Comparison of ENCODE assay signal across 12 cellular contexts in the genomic region with DNA sequence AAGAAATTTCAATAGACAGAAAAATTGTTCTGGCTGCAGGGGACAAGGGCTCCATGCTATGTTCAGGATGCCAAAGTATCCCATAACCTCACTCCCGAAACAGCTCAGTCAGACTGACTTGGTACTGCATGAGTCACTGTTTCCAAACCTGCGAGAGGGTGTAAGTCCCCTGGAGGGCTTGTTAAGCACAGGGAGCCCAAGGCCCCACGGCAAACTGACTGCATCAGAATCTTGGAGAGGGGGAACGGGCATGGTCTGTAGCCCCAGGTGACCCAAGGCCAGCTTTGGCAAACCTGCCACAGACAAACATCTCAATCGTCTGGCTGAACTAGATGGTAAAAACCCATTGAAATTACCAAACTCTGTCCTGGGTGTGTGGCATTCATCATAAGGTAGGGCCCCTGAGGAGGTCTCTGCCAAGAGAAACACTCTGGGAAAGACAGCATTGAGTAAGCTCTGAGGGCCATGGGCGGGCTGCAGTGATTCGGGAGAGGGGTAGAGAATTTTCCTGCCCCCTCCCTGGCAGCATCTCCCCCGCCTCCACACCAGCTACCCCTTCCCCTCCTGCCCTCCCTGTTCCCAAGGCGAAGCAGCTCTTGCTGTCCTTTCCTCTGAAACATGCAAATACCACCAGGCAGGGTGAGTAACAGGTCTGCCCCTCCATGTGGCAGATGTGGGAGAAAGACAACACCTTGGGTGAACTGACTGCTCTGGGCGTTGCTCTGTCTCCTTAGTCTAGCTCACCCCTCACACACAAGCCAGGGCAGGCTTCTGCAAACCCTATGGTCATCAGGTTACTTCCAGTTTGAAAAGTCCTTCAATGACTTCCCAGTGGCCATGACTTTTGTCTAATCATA.
A peak's percentile ranks its signal among the peaks of the same experiment; 100 is the strongest.
DNase-seq lines count a peak whose midpoint lies in the region; TF ChIP-seq lines count a peak whose summit lies in the region.
"Had no signal": no experiment of that assay in that cellular context is flagged by ENCODE, and none has a peak within 500 bp of the region (broad histone marks: within the 10 kb centered on the region; RNA-seq: fewer than 3 reads in every experiment).

No MANE protein-coding gene starts in this region.

- no peaks in the 10 kb centered on the region for H3K36me3 ChIP-seq in effector memory CD4-positive, alpha-beta T cell (ENCODE audit: control insufficient read depth, insufficient read depth, low read length)
- H3K36me3 ChIP-seq in CD4-positive, alpha-beta memory T cell (ENCODE audit: insufficient read depth, low read length): no peaks in the 10 kb centered on the region
- H3K36me3 ChIP-seq: spleen had no signal

- no peaks in the 10 kb centered on the region for H3K27me3 ChIP-seq in effector memory CD4-positive, alpha-beta T cell (replicated peaks; ENCODE audit: control insufficient read depth, insufficient read depth, low read length, poor library complexity, severe bottlenecking)
- no peaks in the 10 kb centered on the region for H3K27me3 ChIP-seq in CD4-positive, alpha-beta memory T cell (ENCODE audit: insufficient read depth, low read length)

- DNase-seq in AG20443 (ENCODE audit: low spot score) (peak; percentile 58), M059J (ENCODE audit: low read depth) (peak; percentile 94), cardiac fibroblast (ENCODE audit: low read depth in 2 of 2) (peak; percentile 86 to 95), myocyte (ENCODE audit: low read depth) (peak; percentile 84), NCI-H1417 treated with DMSO at 0.1 percent for 48 hours (lab: John Stamatoyannopoulos, UW) (no peak), NCI-H1436 treated with DMSO at 0.1 percent for 48 hours (lab: John Stamatoyannopoulos, UW) (no peak)
- no peak for DNase-seq in effector memory CD4-positive, alpha-beta T cell
- DNase-seq in CD4-positive, alpha-beta memory T cell: no peak
- DNase-seq: naive thymus-derived CD4-positive, alpha-beta T cell; spleen had no signal

- H3K9me3 ChIP-seq in effector memory CD4-positive, alpha-beta T cell (ENCODE audit: control insufficient read depth, low read length): no peaks in the 10 kb centered on the region
- no peaks in the 10 kb centered on the region for H3K9me3 ChIP-seq in CD4-positive, alpha-beta memory T cell (ENCODE audit: control insufficient read depth in 1 of 2, low read length in 2 of 2)

- no peak overlapping the region for H3K27ac Mint-ChIP-seq in CD4-positive, alpha-beta memory T cell
- H3K27ac Mint-ChIP-seq: activated T-helper 17 cell treated with anti-CD3 and anti-CD28 coated beads, Interleukin-2, amount 50 U/mL, for 72 hours; dendritic cell treated with granulocyte-macrophage colony-stimulating factor and Interleukin-4, amounts not matched to agents 40 ng/mL and 50 ng/mL, for 4 days; naive thymus-derived CD4-positive, alpha-beta T cell had no signal

- no peaks in the 10 kb centered on the region for H3K36me3 Mint-ChIP-seq in CD4-positive, alpha-beta memory T cell
- H3K36me3 Mint-ChIP-seq: naive thymus-derived CD4-positive, alpha-beta T cell had no signal

- peaks cover 3 to 11% of the 10 kb centered on the region in 2 donors for H3K27me3 Mint-ChIP-seq in CD4-positive, alpha-beta memory T cell

- H3K4me3 ChIP-seq in cardiac fibroblast (replicated peaks in 1 of 2; ENCODE audit: low read depth in 2 of 2, low read length in 2 of 2): no peak overlapping the region
- H3K4me3 ChIP-seq in effector memory CD4-positive, alpha-beta T cell (ENCODE audit: insufficient read depth, low read depth, low read length, poor library complexity, severe bottlenecking): no peak overlapping the region
- H3K4me3 ChIP-seq in CD4-positive, alpha-beta memory T cell (ENCODE audit: low read length in 2 of 2): no peak overlapping the region
- H3K4me3 ChIP-seq: spleen had no signal

- TF ChIP-seq CTCF in cardiac fibroblast (IDR thresholded peaks at IDR 0.05; ENCODE audit: low read depth, low read length): no peak

- no peaks in the 10 kb centered on the region for H3K4me1 Mint-ChIP-seq in CD4-positive, alpha-beta memory T cell
- H3K4me1 Mint-ChIP-seq: activated T-helper 17 cell treated with anti-CD3 and anti-CD28 coated beads, Interleukin-2, amount 50 U/mL, for 72 hours had no signal

- no peak overlapping the region for H3K4me3 Mint-ChIP-seq in CD4-positive, alpha-beta memory T cell
- H3K4me3 Mint-ChIP-seq: activated T-helper 17 cell treated with anti-CD3 and anti-CD28 coated beads, Interleukin-2, amount 50 U/mL, for 72 hours; dendritic cell treated with granulocyte-macrophage colony-stimulating factor and Interleukin-4, amounts not matched to agents 40 ng/mL and 50 ng/mL, for 4 days; naive thymus-derived CD4-positive, alpha-beta T cell had no signal

- no peaks in the 10 kb centered on the region for H3K4me1 ChIP-seq in effector memory CD4-positive, alpha-beta T cell (ENCODE audit: control insufficient read depth, insufficient read depth, low read length, poor library complexity, severe bottlenecking)
- no peaks in the 10 kb centered on the region for H3K4me1 ChIP-seq in CD4-positive, alpha-beta memory T cell (ENCODE audit: insufficient read depth, low read length)

- POLR2A ChIA-PET in CD4-positive, alpha-beta memory T cell (lab: Charles Lee; ENCODE audit: partially characterized antibody): no interaction called here

- intact Hi-C loops in CD4-positive, alpha-beta memory T cell (cut with micrococcal nuclease): no loop called here

- H3K27ac ChIP-seq in effector memory CD4-positive, alpha-beta T cell (ENCODE audit: insufficient read depth, low read length, poor library complexity, severe bottlenecking): no peak overlapping the region
- no peak overlapping the region for H3K27ac ChIP-seq in CD4-positive, alpha-beta memory T cell (ENCODE audit: low read depth, low read length)
- H3K27ac ChIP-seq: spleen had no signal

- CTCF ChIA-PET in CD4-positive, alpha-beta memory T cell (lab: Charles Lee; ENCODE audit: partially characterized antibody): no interaction called here

- H3K9me3 Mint-ChIP-seq in CD4-positive, alpha-beta memory T cell: no peaks in the 10 kb centered on the region
- H3K9me3 Mint-ChIP-seq: activated T-helper 17 cell treated with anti-CD3 and anti-CD28 coated beads, Interleukin-2, amount 50 U/mL, for 72 hours; dendritic cell treated with granulocyte-macrophage colony-stimulating factor and Interleukin-4, amounts not matched to agents 40 ng/mL and 50 ng/mL, for 4 days had no signal

Comparison
In these comparisons a context has a peak if more than half of its experiments do, and no peak if none do; other contexts are left out.
1. DNase-seq: peak in AG20443 (single experiment), M059J (single experiment), cardiac fibroblast (2 of 2) and myocyte (single experiment); none in effector memory CD4-positive, alpha-beta T cell (0 of 3), CD4-positive, alpha-beta memory T cell (0 of 5), NCI-H1417 treated with DMSO at 0.1 percent for 48 hours (single experiment) and NCI-H1436 treated with DMSO at 0.1 percent for 48 hours (single experiment).